ENCODE assay signal across 8 cellular contexts in the genomic region with DNA sequence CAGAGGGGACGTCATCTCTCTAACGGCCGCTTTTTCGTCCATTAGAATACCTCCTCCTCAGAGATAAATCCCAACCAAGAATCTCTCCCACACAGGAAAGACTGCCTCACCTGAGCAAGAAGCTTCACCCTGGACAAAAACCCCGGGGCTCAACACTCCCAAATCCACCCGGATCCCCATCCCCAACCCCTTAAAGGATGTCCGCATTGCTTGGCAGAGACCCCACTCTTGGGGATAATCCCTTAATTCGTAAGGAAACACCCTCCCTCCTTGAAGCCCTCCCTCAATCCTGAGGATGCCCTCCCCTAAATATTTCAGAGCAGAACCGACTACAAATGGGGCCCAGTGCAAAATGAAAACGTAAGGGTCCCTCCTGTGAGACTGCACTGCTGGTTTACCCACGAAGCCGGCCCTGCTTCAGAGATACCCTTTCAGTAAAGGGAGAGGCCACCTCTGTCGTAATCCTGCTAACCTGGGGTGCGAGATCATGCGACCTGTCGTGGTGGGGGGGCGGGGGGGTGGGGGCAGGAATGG. TPM values are rescaled to one million over a fixed set of nuclear protein-coding genes. Genes with fewer than 3 reads are reported as not detected.
DNase-seq lines count a peak whose midpoint lies in the region; ATAC-seq and TF ChIP-seq lines count a peak whose summit lies in the region.

No MANE protein-coding gene starts in this region.

- H3K36me3 ChIP-seq in ES-I3 (ENCODE audit: insufficient read depth, low read length): peaks cover 5% of the 10 kb centered on the region
- H3K36me3 ChIP-seq in adipocyte (ENCODE audit: control insufficient read depth, insufficient read depth, low read length, severe bottlenecking): peaks cover 14% of the 10 kb centered on the region
- H3K36me3 ChIP-seq in left lung: peaks cover 0 to 27% of the 10 kb centered on the region in 2 donors
- peaks cover 7 to 11% of the 10 kb centered on the region in 2 donors for H3K36me3 ChIP-seq in thyroid gland

- H3K4me1 ChIP-seq in ES-I3 (ENCODE audit: insufficient read depth, low read length): peaks cover 15% of the 10 kb centered on the region
- peaks cover 19% of the 10 kb centered on the region for H3K4me1 ChIP-seq in adipocyte (ENCODE audit: control insufficient read depth, insufficient read depth, low read length)
- H3K4me1 ChIP-seq in left lung: peaks cover 11 to 28% of the 10 kb centered on the region in 2 donors
- peaks cover 6 to 11% of the 10 kb centered on the region in 2 donors for H3K4me1 ChIP-seq in thyroid gland

- peak; percentile 9 for ATAC-seq in HG02943 (IDR thresholded peaks at IDR 0.05; ENCODE audit: low read depth, unreplicated experiment)
- peak; percentile 10 for ATAC-seq in left lung
- ATAC-seq in GM18858 (IDR thresholded peaks at IDR 0.05; ENCODE audit: unreplicated experiment): no peak
- ATAC-seq in GM19351 (IDR thresholded peaks at IDR 0.05; ENCODE audit: unreplicated experiment): no peak

- H3K9me3 ChIP-seq in ES-I3 (ENCODE audit: control insufficient read depth, insufficient read depth, low read length): no peaks in the 10 kb centered on the region
- no peaks in the 10 kb centered on the region for H3K9me3 ChIP-seq in adipocyte (ENCODE audit: control insufficient read depth, low read length)
- H3K9me3 ChIP-seq in left lung: no peaks in the 10 kb centered on the region
- no peaks in the 10 kb centered on the region for H3K9me3 ChIP-seq in thyroid gland

- intact Hi-C loops in left lung (cut with DNase I) (no loop called here), thyroid gland (cut with DNase I) (loop anchor here (5.0 kb wide), 1 partner anchor 37 kb away; a partner anchor contains a TSS)

- no peaks in the 10 kb centered on the region for H3K27me3 ChIP-seq in adipocyte (replicated peaks; ENCODE audit: control insufficient read depth, insufficient read depth, low read length)
- no peaks in the 10 kb centered on the region for H3K27me3 ChIP-seq in left lung
- H3K27me3 ChIP-seq in thyroid gland: no peaks in the 10 kb centered on the region

- peak overlapping the region; percentile 26 to 90 for H3K27ac ChIP-seq in left lung
- H3K27ac ChIP-seq in thyroid gland: peak overlapping the region in 1 of 3 donors; percentile 93

- no peak for TF ChIP-seq POLR2A in thyroid gland (IDR thresholded peaks at IDR 0.05)

- peak; percentile 9 for DNase-seq in adipocyte (ENCODE audit: low read depth)
- DNase-seq in left lung: no peak
- peak in 1 of 2 donors; percentile 2 for DNase-seq in thyroid gland
- DNase-seq in GM19238 (ENCODE audit: insufficient read length, low spot score): no peak

- WGBS in thyroid gland, 2 donors: 13 to 19% methylated on average over 14 of the region's 17 CpGs

- H3K9ac ChIP-seq in ES-I3 (ENCODE audit: low read depth, low read length) (peak overlapping the region; percentile 59), adipocyte (ENCODE audit: low read length) (peak overlapping the region; percentile 97)

- H3K4me3 ChIP-seq in adipocyte (ENCODE audit: low read length) (peak overlapping the region; percentile 99), left lung (peak overlapping the region; percentile 95 to 99), thyroid gland (replicated peaks in 1 of 3) (peak overlapping the region in 2 of 3 donors; percentile 32 to 92)

- no peak for TF ChIP-seq CTCF in left lung (IDR thresholded peaks at IDR 0.05)
- TF ChIP-seq CTCF in thyroid gland (IDR thresholded peaks at IDR 0.05): no peak

RNA-seq across cellular contexts. Expression of a gene that starts 0.7 kb away (rescaled TPM):
- total RNA-seq in left lung (100 to 1,000 TPM; 342 to 352 TPM), thyroid gland (100 to 1,000 TPM; 128 to 265 (median 232) TPM)

RNA-seq across cellular contexts. Expression of a gene that starts 25.7 kb away (rescaled TPM):
- total RNA-seq in left lung: 100 to 1,000 TPM; 120 to 136 TPM
- 100 to 1,000 TPM in 1 of 4 donors, 10 to 100 TPM in 3; 64.5 to 107 (median 79.9) TPM for total RNA-seq in thyroid gland

RNA-seq across cellular contexts. Expression of a gene that starts 33.7 kb away (rescaled TPM):
- 10 to 100 TPM; 23.1 to 27.9 TPM for total RNA-seq in left lung
- 10 to 100 TPM; 17.9 to 33.3 (median 32.8) TPM for total RNA-seq in thyroid gland

RNA-seq across cellular contexts. Expression of a gene that starts 38.9 kb away (rescaled TPM):
- total RNA-seq in left lung (100 to 1,000 TPM; 208 to 218 TPM), thyroid gland (100 to 1,000 TPM in 3 of 4 donors, 10 to 100 TPM in 1; 62.5 to 159 (median 127) TPM)

RNA-seq across cellular contexts. Expression of a gene that starts 49.0 kb away (rescaled TPM):
- total RNA-seq in left lung: 10 to 100 TPM; 30.1 TPM
- 10 to 100 TPM; 32.4 to 38.4 (median 36.6) TPM for total RNA-seq in thyroid gland

Comparison
In these comparisons a context has a peak if more than half of its experiments do, and no peak if none do; other contexts are left out.
1. ATAC-seq: peak in HG02943 (single experiment) and left lung (single experiment); none in GM18858 (single experiment) and GM19351 (single experiment).
2. Peak in every context shown above with its lines, with median percentiles within 50 percentile points of each other: H3K4me3 ChIP-seq.